In the genomic region with DNA sequence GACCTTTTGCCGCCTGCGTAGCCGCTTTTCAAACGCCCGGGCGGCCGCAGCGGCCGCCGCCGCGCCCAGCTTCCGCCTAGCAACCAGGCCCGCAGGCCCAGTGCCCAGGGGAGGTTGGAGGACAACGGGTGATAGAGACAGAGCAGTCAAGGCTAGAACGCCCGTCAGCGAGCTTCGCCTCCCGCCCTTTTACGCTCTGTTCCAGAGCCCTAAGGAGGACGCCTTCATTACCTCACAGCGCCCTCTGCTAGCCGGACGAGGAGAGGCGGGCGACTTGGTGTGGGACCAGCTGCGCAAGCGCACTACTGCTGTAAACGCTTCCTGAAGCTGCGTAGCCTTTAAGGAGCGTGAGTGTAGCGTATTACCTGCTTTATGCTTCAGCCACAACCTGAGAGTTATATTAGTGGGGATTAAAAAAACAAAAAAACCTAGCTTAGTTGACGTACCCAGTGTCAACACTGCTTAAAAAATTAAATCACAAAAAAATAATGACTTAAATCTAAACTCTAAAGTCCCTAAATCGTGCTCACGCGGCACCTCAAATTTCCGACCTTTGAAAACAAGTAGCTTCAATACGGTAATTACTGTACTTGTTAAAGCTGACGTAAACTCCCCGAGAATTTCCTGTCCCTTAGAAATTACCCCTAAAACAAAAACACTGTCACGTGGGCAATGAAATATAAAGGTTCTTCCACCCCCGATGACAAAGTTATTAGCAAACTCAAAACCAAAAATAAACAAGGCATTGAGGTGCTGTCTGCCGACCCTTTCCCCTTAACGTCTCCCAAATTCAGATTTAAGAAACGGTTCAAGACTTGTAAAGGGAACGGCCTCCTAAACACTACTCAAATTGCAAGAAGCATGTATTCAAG, we compare ENCODE assay signal across 1 cellular context.
A peak's percentile ranks its signal among the peaks of the same experiment; 100 is the strongest.
TF ChIP-seq lines count a peak whose summit lies in the region.

A gene (minus strand): TSS at position 126 of the 872 bp plus-strand sequence. CDS start 405 bp downstream, outside the sequence.

TF ChIP-seq in HepG2, 621 proteins besides CTCF, POLR2A, EP300 and RAD21 (continued from another document and continues in another):
- TF ChIP-seq, protein P1, sequence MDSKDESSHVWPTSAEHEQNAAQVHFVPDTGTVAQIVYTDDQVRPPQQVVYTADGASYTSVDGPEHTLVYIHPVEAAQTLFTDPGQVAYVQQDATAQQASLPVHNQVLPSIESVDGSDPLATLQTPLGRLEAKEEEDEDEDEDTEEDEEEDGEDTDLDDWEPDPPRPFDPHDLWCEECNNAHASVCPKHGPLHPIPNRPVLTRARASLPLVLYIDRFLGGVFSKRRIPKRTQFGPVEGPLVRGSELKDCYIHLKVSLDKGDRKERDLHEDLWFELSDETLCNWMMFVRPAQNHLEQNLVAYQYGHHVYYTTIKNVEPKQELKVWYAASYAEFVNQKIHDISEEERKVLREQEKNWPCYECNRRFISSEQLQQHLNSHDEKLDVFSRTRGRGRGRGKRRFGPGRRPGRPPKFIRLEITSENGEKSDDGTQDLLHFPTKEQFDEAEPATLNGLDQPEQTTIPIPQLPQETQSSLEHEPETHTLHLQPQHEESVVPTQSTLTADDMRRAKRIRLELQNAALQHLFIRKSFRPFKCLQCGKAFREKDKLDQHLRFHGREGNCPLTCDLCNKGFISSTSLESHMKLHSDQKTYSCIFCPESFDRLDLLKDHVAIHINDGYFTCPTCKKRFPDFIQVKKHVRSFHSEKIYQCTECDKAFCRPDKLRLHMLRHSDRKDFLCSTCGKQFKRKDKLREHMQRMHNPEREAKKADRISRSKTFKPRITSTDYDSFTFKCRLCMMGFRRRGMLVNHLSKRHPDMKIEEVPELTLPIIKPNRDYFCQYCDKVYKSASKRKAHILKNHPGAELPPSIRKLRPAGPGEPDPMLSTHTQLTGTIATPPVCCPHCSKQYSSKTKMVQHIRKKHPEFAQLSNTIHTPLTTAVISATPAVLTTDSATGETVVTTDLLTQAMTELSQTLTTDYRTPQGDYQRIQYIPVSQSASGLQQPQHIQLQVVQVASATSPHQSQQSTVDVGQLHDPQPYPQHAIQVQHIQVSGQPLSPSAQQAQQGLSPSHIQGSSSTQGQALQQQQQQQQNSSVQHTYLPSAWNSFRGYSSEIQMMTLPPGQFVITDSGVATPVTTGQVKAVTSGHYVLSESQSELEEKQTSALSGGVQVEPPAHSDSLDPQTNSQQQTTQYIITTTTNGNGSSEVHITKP (CRISPR knock-in tag; IDR thresholded peaks at IDR 0.05; ENCODE audit: low read depth): peak; percentile 80
- TF ChIP-seq KLF13 (CRISPR knock-in tag; IDR thresholded peaks at IDR 0.05) (no peak), ZNF282 (IDR thresholded peaks at IDR 0.05; ENCODE audit: partially characterized antibody) (no peak), HOXA5 (CRISPR knock-in tag; IDR thresholded peaks at IDR 0.05) (peak; percentile 77), ZNF12 (CRISPR knock-in tag; IDR thresholded peaks at IDR 0.05) (peak; percentile 46; the same call in 1 of the 2 replicates), ZNF451 (CRISPR knock-in tag; IDR thresholded peaks at IDR 0.05) (0 out of 2 replicates have a peak, but pooled peaks have one; percentile 34), MATR3 (CRISPR knock-in tag; IDR thresholded peaks at IDR 0.05) (no peak), ZNF549 (CRISPR knock-in tag; IDR thresholded peaks at IDR 0.05) (no peak), KLF11 (CRISPR knock-in tag; IDR thresholded peaks at IDR 0.05) (peak; percentile 81; the same call in 1 of the 2 replicates), HDAC1 (CRISPR knock-in tag; IDR thresholded peaks at IDR 0.05) (peak; percentile 65), XRCC5 (optimal IDR thresholded peaks at IDR 0.05; ENCODE audit: low read length) (peak; percentile 97), KDM5B (CRISPR knock-in tag; IDR thresholded peaks at IDR 0.05; ENCODE audit: borderline replicate concordance) (peak; percentile 82; the same call in 1 of the 2 replicates), ZBTB3 (CRISPR knock-in tag; IDR thresholded peaks at IDR 0.05; ENCODE audit: borderline replicate concordance, low read depth) (no peak), ZNF567 (CRISPR knock-in tag; IDR thresholded peaks at IDR 0.05; ENCODE audit: borderline replicate concordance) (no peak), FIP1L1 (IDR thresholded peaks at IDR 0.05; ENCODE audit: borderline replicate concordance, insufficient read depth, low read depth, low read length) (no peak), ZNF777 (CRISPR knock-in tag; IDR thresholded peaks at IDR 0.05) (no peak), CBFB (CRISPR knock-in tag; IDR thresholded peaks at IDR 0.05) (0 out of 2 replicates have a peak, but pooled peaks have one; percentile 27), ZNF550 (CRISPR knock-in tag; IDR thresholded peaks at IDR 0.05; ENCODE audit: borderline replicate concordance) (no peak), MTA3 (CRISPR knock-in tag; IDR thresholded peaks at IDR 0.05) (no peak), TOPORS (CRISPR knock-in tag; IDR thresholded peaks at IDR 0.05) (no peak), ZNF343 (CRISPR knock-in tag; IDR thresholded peaks at IDR 0.05) (peak; percentile 85; the same call in 1 of the 2 replicates), ATM (IDR thresholded peaks at IDR 0.05; ENCODE audit: borderline replicate concordance) (no peak), ZNF3 (CRISPR knock-in tag; IDR thresholded peaks at IDR 0.05) (no peak), WIZ (CRISPR knock-in tag; IDR thresholded peaks at IDR 0.05) (peak; percentile 57; the same call in 1 of the 2 replicates), ZFP37 (CRISPR knock-in tag; IDR thresholded peaks at IDR 0.05; ENCODE audit: borderline replicate concordance) (no peak)
- TF ChIP-seq, protein P2, sequence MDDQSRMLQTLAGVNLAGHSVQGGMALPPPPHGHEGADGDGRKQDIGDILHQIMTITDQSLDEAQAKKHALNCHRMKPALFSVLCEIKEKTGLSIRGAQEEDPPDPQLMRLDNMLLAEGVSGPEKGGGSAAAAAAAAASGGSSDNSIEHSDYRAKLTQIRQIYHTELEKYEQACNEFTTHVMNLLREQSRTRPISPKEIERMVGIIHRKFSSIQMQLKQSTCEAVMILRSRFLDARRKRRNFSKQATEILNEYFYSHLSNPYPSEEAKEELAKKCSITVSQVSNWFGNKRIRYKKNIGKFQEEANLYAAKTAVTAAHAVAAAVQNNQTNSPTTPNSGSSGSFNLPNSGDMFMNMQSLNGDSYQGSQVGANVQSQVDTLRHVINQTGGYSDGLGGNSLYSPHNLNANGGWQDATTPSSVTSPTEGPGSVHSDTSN (CRISPR knock-in tag; IDR thresholded peaks at IDR 0.05; ENCODE audit: borderline replicate concordance): no peak; the same call in 1 of the 2 replicates
- TF ChIP-seq, protein P3, sequence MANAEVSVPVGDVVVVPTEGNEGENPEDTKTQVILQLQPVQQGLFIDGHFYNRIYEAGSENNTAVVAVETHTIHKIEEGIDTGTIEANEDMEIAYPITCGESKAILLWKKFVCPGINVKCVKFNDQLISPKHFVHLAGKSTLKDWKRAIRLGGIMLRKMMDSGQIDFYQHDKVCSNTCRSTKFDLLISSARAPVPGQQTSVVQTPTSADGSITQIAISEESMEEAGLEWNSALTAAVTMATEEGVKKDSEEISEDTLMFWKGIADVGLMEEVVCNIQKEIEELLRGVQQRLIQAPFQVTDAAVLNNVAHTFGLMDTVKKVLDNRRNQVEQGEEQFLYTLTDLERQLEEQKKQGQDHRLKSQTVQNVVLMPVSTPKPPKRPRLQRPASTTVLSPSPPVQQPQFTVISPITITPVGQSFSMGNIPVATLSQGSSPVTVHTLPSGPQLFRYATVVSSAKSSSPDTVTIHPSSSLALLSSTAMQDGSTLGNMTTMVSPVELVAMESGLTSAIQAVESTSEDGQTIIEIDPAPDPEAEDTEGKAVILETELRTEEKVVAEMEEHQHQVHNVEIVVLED (CRISPR knock-in tag; IDR thresholded peaks at IDR 0.05; ENCODE audit: borderline replicate concordance): peak; percentile 81
- TF ChIP-seq, protein P4, sequence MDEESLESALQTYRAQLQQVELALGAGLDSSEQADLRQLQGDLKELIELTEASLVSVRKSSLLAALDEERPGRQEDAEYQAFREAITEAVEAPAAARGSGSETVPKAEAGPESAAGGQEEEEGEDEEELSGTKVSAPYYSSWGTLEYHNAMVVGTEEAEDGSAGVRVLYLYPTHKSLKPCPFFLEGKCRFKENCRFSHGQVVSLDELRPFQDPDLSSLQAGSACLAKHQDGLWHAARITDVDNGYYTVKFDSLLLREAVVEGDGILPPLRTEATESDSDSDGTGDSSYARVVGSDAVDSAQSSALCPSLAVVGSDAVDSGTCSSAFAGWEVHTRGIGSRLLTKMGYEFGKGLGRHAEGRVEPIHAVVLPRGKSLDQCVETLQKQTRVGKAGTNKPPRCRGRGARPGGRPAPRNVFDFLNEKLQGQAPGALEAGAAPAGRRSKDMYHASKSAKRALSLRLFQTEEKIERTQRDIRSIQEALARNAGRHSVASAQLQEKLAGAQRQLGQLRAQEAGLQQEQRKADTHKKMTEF (CRISPR knock-in tag; IDR thresholded peaks at IDR 0.05): peak; percentile 89
- TF ChIP-seq, protein P5, sequence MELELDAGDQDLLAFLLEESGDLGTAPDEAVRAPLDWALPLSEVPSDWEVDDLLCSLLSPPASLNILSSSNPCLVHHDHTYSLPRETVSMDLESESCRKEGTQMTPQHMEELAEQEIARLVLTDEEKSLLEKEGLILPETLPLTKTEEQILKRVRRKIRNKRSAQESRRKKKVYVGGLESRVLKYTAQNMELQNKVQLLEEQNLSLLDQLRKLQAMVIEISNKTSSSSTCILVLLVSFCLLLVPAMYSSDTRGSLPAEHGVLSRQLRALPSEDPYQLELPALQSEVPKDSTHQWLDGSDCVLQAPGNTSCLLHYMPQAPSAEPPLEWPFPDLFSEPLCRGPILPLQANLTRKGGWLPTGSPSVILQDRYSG (CRISPR knock-in tag; IDR thresholded peaks at IDR 0.05): no peak
- TF ChIP-seq, protein P6, sequence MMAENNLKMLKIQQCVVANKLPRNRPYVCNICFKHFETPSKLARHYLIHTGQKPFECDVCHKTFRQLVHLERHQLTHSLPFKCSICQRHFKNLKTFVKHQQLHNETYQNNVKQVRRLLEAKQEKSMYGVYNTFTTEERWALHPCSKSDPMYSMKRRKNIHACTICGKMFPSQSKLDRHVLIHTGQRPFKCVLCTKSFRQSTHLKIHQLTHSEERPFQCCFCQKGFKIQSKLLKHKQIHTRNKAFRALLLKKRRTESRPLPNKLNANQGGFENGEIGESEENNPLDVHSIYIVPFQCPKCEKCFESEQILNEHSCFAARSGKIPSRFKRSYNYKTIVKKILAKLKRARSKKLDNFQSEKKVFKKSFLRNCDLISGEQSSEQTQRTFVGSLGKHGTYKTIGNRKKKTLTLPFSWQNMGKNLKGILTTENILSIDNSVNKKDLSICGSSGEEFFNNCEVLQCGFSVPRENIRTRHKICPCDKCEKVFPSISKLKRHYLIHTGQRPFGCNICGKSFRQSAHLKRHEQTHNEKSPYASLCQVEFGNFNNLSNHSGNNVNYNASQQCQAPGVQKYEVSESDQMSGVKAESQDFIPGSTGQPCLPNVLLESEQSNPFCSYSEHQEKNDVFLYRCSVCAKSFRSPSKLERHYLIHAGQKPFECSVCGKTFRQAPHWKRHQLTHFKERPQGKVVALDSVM (CRISPR knock-in tag; IDR thresholded peaks at IDR 0.05): peak; percentile 59; the same call in 1 of the 2 replicates
- TF ChIP-seq, protein P7, sequence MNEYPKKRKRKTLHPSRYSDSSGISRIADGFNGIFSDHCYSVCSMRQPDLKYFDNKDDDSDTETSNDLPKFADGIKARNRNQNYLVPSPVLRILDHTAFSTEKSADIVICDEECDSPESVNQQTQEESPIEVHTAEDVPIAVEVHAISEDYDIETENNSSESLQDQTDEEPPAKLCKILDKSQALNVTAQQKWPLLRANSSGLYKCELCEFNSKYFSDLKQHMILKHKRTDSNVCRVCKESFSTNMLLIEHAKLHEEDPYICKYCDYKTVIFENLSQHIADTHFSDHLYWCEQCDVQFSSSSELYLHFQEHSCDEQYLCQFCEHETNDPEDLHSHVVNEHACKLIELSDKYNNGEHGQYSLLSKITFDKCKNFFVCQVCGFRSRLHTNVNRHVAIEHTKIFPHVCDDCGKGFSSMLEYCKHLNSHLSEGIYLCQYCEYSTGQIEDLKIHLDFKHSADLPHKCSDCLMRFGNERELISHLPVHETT (CRISPR knock-in tag; conservative IDR thresholded peaks at IDR 0.05): peak; percentile 68; the same call in 1 of the 2 replicates
- TF ChIP-seq, protein P8, sequence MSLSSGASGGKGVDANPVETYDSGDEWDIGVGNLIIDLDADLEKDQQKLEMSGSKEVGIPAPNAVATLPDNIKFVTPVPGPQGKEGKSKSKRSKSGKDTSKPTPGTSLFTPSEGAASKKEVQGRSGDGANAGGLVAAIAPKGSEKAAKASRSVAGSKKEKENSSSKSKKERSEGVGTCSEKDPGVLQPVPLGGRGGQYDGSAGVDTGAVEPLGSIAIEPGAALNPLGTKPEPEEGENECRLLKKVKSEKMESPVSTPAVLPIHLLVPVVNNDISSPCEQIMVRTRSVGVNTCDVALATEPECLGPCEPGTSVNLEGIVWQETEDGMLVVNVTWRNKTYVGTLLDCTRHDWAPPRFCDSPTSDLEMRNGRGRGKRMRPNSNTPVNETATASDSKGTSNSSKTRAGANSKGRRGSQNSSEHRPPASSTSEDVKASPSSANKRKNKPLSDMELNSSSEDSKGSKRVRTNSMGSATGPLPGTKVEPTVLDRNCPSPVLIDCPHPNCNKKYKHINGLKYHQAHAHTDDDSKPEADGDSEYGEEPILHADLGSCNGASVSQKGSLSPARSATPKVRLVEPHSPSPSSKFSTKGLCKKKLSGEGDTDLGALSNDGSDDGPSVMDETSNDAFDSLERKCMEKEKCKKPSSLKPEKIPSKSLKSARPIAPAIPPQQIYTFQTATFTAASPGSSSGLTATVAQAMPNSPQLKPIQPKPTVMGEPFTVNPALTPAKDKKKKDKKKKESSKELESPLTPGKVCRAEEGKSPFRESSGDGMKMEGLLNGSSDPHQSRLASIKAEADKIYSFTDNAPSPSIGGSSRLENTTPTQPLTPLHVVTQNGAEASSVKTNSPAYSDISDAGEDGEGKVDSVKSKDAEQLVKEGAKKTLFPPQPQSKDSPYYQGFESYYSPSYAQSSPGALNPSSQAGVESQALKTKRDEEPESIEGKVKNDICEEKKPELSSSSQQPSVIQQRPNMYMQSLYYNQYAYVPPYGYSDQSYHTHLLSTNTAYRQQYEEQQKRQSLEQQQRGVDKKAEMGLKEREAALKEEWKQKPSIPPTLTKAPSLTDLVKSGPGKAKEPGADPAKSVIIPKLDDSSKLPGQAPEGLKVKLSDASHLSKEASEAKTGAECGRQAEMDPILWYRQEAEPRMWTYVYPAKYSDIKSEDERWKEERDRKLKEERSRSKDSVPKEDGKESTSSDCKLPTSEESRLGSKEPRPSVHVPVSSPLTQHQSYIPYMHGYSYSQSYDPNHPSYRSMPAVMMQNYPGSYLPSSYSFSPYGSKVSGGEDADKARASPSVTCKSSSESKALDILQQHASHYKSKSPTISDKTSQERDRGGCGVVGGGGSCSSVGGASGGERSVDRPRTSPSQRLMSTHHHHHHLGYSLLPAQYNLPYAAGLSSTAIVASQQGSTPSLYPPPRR (CRISPR knock-in tag; IDR thresholded peaks at IDR 0.05; ENCODE audit: borderline replicate concordance): no peak
- TF ChIP-seq, protein P9, sequence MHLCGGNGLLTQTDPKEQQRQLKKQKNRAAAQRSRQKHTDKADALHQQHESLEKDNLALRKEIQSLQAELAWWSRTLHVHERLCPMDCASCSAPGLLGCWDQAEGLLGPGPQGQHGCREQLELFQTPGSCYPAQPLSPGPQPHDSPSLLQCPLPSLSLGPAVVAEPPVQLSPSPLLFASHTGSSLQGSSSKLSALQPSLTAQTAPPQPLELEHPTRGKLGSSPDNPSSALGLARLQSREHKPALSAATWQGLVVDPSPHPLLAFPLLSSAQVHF (CRISPR knock-in tag; IDR thresholded peaks at IDR 0.05): no peak
